In genomic region chr3:160450846-160451245, GRCh38 we compare ENCODE assay signal across 10 cellular contexts. TPM values are rescaled to one million over a fixed set of nuclear protein-coding genes. Genes with fewer than 3 reads are reported as not detected.
A peak's percentile ranks its signal among the peaks of the same experiment; 100 is the strongest.
DNase-seq lines count a peak whose midpoint lies in the region; ATAC-seq, FAIRE-seq and TF ChIP-seq lines count a peak whose summit lies in the region.
"Had no signal": no experiment of that assay in that cellular context is flagged by ENCODE, and none has a peak within 500 bp of the region (broad histone marks: within the 10 kb centered on the region; RNA-seq: fewer than 3 reads in every experiment).

No MANE protein-coding gene starts in this region.

- H3K9ac ChIP-seq in HUES48 (ENCODE audit: low read depth, low read length) (peak overlapping the region; percentile 95), HepG2 (ENCODE audit: insufficient read depth, low read depth, low read length) (no peak overlapping the region)

- H4K20me1 ChIP-seq in HepG2 (ENCODE audit: insufficient read depth, low read length): no peaks in the 10 kb centered on the region

- CTCF ChIA-PET in BJ (lab: Yijun Ruan, JAX) (interaction anchor here (0.6 to 2.5 kb wide), 9 partner anchors 9 to 587 kb away, joined by 3 to 12 read pairs (median 4); no protein-coding TSS in a partner anchor), HepG2 (lab: Yijun Ruan, JAX; ENCODE audit: low intra/inter-chr PET ratio, low total read pairs) (no interaction called here)

- H3K79me2 ChIP-seq in HepG2 (ENCODE audit: insufficient read depth, low read length): no peaks in the 10 kb centered on the region

- H3K4me1 ChIP-seq in HUES48 (ENCODE audit: control insufficient read depth, insufficient read depth, low read length): peaks cover 14% of the 10 kb centered on the region
- peaks cover 9% of the 10 kb centered on the region for H3K4me1 ChIP-seq in mesodermal cell (ENCODE audit: control insufficient read depth, insufficient read depth, low read length, poor library complexity, severe bottlenecking)
- 0 out of 2 replicates have a peak, but pooled peaks cover 11% of the 10 kb centered on the region for H3K4me1 ChIP-seq in HepG2 (ENCODE audit: insufficient read depth, low read length)
- no peaks in the 10 kb centered on the region for H3K4me1 ChIP-seq in uterus

- TF ChIP-seq EP300 in HepG2 (IDR thresholded peaks at IDR 0.05; ENCODE audit: low read depth in 2 of 2, low read length in 2 of 2) (no peak), HepG2 (CRISPR knock-in tag; IDR thresholded peaks at IDR 0.05; ENCODE audit: borderline replicate concordance) (no peak)

- H3K36me3 ChIP-seq in BJ (ENCODE audit: control insufficient read depth, insufficient read depth, low read length) (peaks cover 2% of the 10 kb centered on the region; the same call in 1 of the 2 replicates), HUES48 (ENCODE audit: control insufficient read depth, insufficient read depth, low read length) (peaks cover 23% of the 10 kb centered on the region), mesodermal cell (ENCODE audit: control insufficient read depth, insufficient read depth, low read length) (peaks cover 9% of the 10 kb centered on the region), HepG2 (replicated peaks in 1 of 2; ENCODE audit: control insufficient read depth in 1 of 2, insufficient read depth in 2 of 2, low read length in 2 of 2) (no peaks in the 10 kb centered on the region), uterus (no peaks in the 10 kb centered on the region)

- H3K27me3 ChIP-seq in BJ (ENCODE audit: control insufficient read depth, insufficient read depth, low read length) (no peaks in the 10 kb centered on the region), HUES48 (ENCODE audit: control insufficient read depth, insufficient read depth, low read length) (no peaks in the 10 kb centered on the region), HepG2 (ENCODE audit: control insufficient read depth in 1 of 2, insufficient read depth in 2 of 2, low read length in 2 of 2) (no peaks in the 10 kb centered on the region; a peak in 2 of 5 replicates), uterus (no peaks in the 10 kb centered on the region)

- H3K4me3 ChIP-seq in BJ (ENCODE audit: low read depth, low read length) (no peak overlapping the region), HUES48 (ENCODE audit: low read depth, low read length) (peak overlapping the region; percentile 98), astrocyte of the spinal cord (ENCODE audit: low read depth, low read length) (no peak overlapping the region), mesodermal cell (ENCODE audit: extremely low read depth, insufficient read depth, low read length, poor library complexity, severe bottlenecking) (peak overlapping the region; percentile 84), HepG2 (replicated peaks in 1 of 3; ENCODE audit: insufficient read depth in 1 of 3, low read depth in 2 of 3, low read length in 3 of 3) (no peak overlapping the region), uterus (no peak overlapping the region)

- no peak for FAIRE-seq in HepG2 (lab: Jason Lieb, UNC)

- TF ChIP-seq CTCF in BJ (IDR thresholded peaks at IDR 0.05; ENCODE audit: insufficient read depth, low read depth, low read length) (peak; percentile 33; the same call in 1 of the 2 replicates), astrocyte of the spinal cord (IDR thresholded peaks at IDR 0.05; ENCODE audit: low read depth, low read length) (no peak), HepG2 (CRISPR knock-in tag; IDR thresholded peaks at IDR 0.05) (no peak), uterus (IDR thresholded peaks at IDR 0.05) (no peak)

- TF ChIP-seq POLR2A in HepG2 (IDR thresholded peaks at IDR 0.05; ENCODE audit: insufficient read depth in 1 of 2, low read depth in 2 of 2, low read length in 2 of 2) (no peak), uterus (IDR thresholded peaks at IDR 0.05) (no peak)

- in situ Hi-C loops in astrocyte of the spinal cord (cut with HindIII; ENCODE audit: low sequenced_read_pairs) (no loop called here), HepG2 (cut with HindIII; ENCODE audit: extremely low pct_ligation_motif_present, low pct_unique_long_range_greater_than_20kb) (no loop called here)

- ATAC-seq in GM19467 (IDR thresholded peaks at IDR 0.05; ENCODE audit: unreplicated experiment) (no peak), HepG2 (no peak), GM18858 (IDR thresholded peaks at IDR 0.05; ENCODE audit: unreplicated experiment) (no peak)

- H3K27ac ChIP-seq in HUES48 (ENCODE audit: low read depth, low read length): peak overlapping the region; percentile 100
- peak overlapping the region; percentile 94 for H3K27ac ChIP-seq in mesodermal cell (ENCODE audit: low read depth, low read length, severe bottlenecking)
- no peak overlapping the region for H3K27ac ChIP-seq in HepG2 (ENCODE audit: extremely low read length, insufficient read depth, low read length)
- H3K27ac ChIP-seq in uterus: no peak overlapping the region

- H3K4me2 ChIP-seq in HepG2 (ENCODE audit: low read depth, low read length): no peak overlapping the region

- no peak overlapping the region for H2AFZ ChIP-seq in HepG2 (ENCODE audit: low read length)

- intact Hi-C loops in HepG2 (cut with micrococcal nuclease; ENCODE audit: unreplicated experiment) (no loop called here), uterus (cut with DNase I; ENCODE audit: low total_unique reads) (no loop called here)

- DNase-seq in BJ (ENCODE audit: low read depth) (peak; percentile 86), astrocyte of the spinal cord (ENCODE audit: low read depth, low spot score) (peak; percentile 85), HepG2 (ENCODE audit: low spot score) (no peak), uterus (no peak)
- DNase-seq: NCI-H2171; stimulated activated CD4-positive, alpha-beta T cell treated with anti-CD3 and anti-CD28 coated beads, Interleukin-4, amount 100 ng/mL, for 24 hours had no signal

- POLR2A ChIA-PET in BJ (lab: Charles Lee) (interaction anchor here (0.6 to 1.3 kb wide), 3 partner anchors 9 to 24 kb away, joined by 3 to 12 read pairs (median 4); no protein-coding TSS in a partner anchor), HepG2 (lab: Yijun Ruan, JAX) (no interaction called here)

- 80% methylated on average over 1 of the region's 3 CpGs; no CpG with 5 or more reads in 1 of the 2 experiments for WGBS in mesodermal cell (ENCODE audit: insufficient coverage in 2 of 2), 2 experiments
- WGBS in HepG2 (ENCODE audit: low lambda C conversion rate): 68% methylated on average over 3 of the region's 3 CpGs

- no TSS peak for BruUV-seq in HepG2 (replicated peaks; lab: Mats Ljungman, UMichigan)

- H3K9me3 ChIP-seq in HUES48 (ENCODE audit: control insufficient read depth, insufficient read depth, low read length) (no peaks in the 10 kb centered on the region), mesodermal cell (ENCODE audit: control insufficient read depth, low read length) (peaks cover 3% of the 10 kb centered on the region), HepG2 (ENCODE audit: low read length) (no peaks in the 10 kb centered on the region), uterus (no peaks in the 10 kb centered on the region)

- TF ChIP-seq RAD21 in HepG2 (CRISPR knock-in tag; IDR thresholded peaks at IDR 0.05): no peak

RNA-seq across cellular contexts. Expression of gene TRIM59, which starts 1.3 kb away (rescaled TPM):
- polyA plus RNA-seq in BJ (2011; rRNA removed): 10.3 and 17.2 TPM in 2 replicates
- 20.3 and 23.9 TPM in 2 replicates for polyA minus RNA-seq in BJ (2011; rRNA and poly(A)+ RNA removed)
- 29.1 TPM for polyA plus RNA-seq in mesodermal cell (2013, experiment 1 of 2)
- 34.0 TPM for polyA plus RNA-seq in mesodermal cell (2013, experiment 2 of 2)
- total RNA-seq in HepG2 (2016; rRNA removed; fragmentation: Illumina TruSeq; extraction: Trizol): 3.2 and 4.1 TPM in 2 replicates
- 0.62 and 0.91 TPM in 2 replicates for total RNA-seq in HepG2 (2016; cell fraction: cytosol; rRNA removed; fragmentation: Illumina TruSeq; extraction: Trizol; ENCODE audit: low read depth)
- total RNA-seq in HepG2 (2016; cell fraction: insoluble cytoplasmic fraction; rRNA removed; fragmentation: Illumina TruSeq; extraction: Trizol): 2.5 and 4.0 TPM in 2 replicates
- total RNA-seq in HepG2 (2016; cell fraction: membrane; rRNA removed; fragmentation: Illumina TruSeq; extraction: Trizol): 2.5 and 2.9 TPM in 2 replicates
- total RNA-seq in HepG2 (2016; cell fraction: nucleus; rRNA removed; fragmentation: Illumina TruSeq; extraction: Trizol): 2.6 TPM in 2 replicates
- polyA plus RNA-seq in HepG2 (2011; rRNA removed): 0.91 and 1.3 TPM in 2 replicates
- polyA plus RNA-seq in HepG2 (2011; cell fraction: cytosol; rRNA removed): 0.40 and 0.79 TPM in 2 replicates
- polyA plus RNA-seq in HepG2 (2011; cell fraction: nucleus; rRNA removed): 0.48 and 0.62 TPM in 2 replicates
- 0.97 and 1.5 TPM in 2 replicates for polyA plus RNA-seq in HepG2 (2012)
- polyA plus RNA-seq in HepG2 (2016; cell fraction: cytosol; fragmentation: Illumina TruSeq; extraction: Trizol; ENCODE audit: low read depth): 0.18 and 0.19 TPM in 2 replicates
- polyA plus RNA-seq in HepG2 (2016; cell fraction: insoluble cytoplasmic fraction; fragmentation: Illumina TruSeq; extraction: Trizol; ENCODE audit: low read depth): 1.6 TPM in 2 replicates
- 0.60 and 0.63 TPM in 2 replicates for polyA plus RNA-seq in HepG2 (2016; cell fraction: membrane; fragmentation: Illumina TruSeq; extraction: Trizol; ENCODE audit: low read depth)
- polyA plus RNA-seq in HepG2 (2016; cell fraction: nucleus; fragmentation: Illumina TruSeq; extraction: Trizol; ENCODE audit: insufficient read depth, low read depth): 2.7 and 2.9 TPM in 2 replicates
- 0.92 and 2.9 TPM in 2 replicates for polyA minus RNA-seq in HepG2 (2011; rRNA and poly(A)+ RNA removed; ENCODE audit: low replicate concordance)
- polyA minus RNA-seq in HepG2 (2011; cell fraction: cytosol; rRNA and poly(A)+ RNA removed): 1.6 TPM in 2 replicates
- 2.1 and 3.1 TPM in 2 replicates for polyA minus RNA-seq in HepG2 (2011; cell fraction: nucleus; rRNA and poly(A)+ RNA removed)
- 10 to 100 TPM in 1 of 4 donors, 1 to 10 TPM in 2, not detected in 1; 1.0 to 42.9 (median 5.1) TPM for total RNA-seq in uterus

RNA-seq across cellular contexts. Expression of gene SMC4, which starts 51.4 kb away (rescaled TPM):
- polyA plus RNA-seq in BJ (2011; rRNA removed) (26.1 and 41.5 TPM in 2 replicates), HepG2 (2011; rRNA removed) (11.3 and 19.2 TPM in 2 replicates)
- 10.3 and 18.3 TPM in 2 replicates for polyA minus RNA-seq in BJ (2011; rRNA and poly(A)+ RNA removed)
- 112 TPM for polyA plus RNA-seq in mesodermal cell (2013, experiment 1 of 2)
- polyA plus RNA-seq in mesodermal cell (2013, experiment 2 of 2): 128 TPM
- total RNA-seq in HepG2 (2016; rRNA removed; fragmentation: Illumina TruSeq; extraction: Trizol) (74.3 and 95.5 TPM in 2 replicates), uterus (100 to 1,000 TPM in 2 of 4 donors, 10 to 100 TPM in 2; 11.8 to 119 (median 72.4) TPM)
- total RNA-seq in HepG2 (2016; cell fraction: cytosol; rRNA removed; fragmentation: Illumina TruSeq; extraction: Trizol; ENCODE audit: low read depth): 17.3 and 21.1 TPM in 2 replicates
- total RNA-seq in HepG2 (2016; cell fraction: insoluble cytoplasmic fraction; rRNA removed; fragmentation: Illumina TruSeq; extraction: Trizol): 73.4 and 93.4 TPM in 2 replicates
- 21.8 and 22.6 TPM in 2 replicates for total RNA-seq in HepG2 (2016; cell fraction: membrane; rRNA removed; fragmentation: Illumina TruSeq; extraction: Trizol)
- 146 and 159 TPM in 2 replicates for total RNA-seq in HepG2 (2016; cell fraction: nucleus; rRNA removed; fragmentation: Illumina TruSeq; extraction: Trizol)
- 7.0 and 7.5 TPM in 2 replicates for polyA plus RNA-seq in HepG2 (2011; cell fraction: cytosol; rRNA removed)
- polyA plus RNA-seq in HepG2 (2011; cell fraction: nucleus; rRNA removed): 40.4 and 51.2 TPM in 2 replicates
- 24.6 and 42.3 TPM in 2 replicates for polyA plus RNA-seq in HepG2 (2012)
- polyA plus RNA-seq in HepG2 (2016; cell fraction: cytosol; fragmentation: Illumina TruSeq; extraction: Trizol; ENCODE audit: low read depth): 2.4 and 3.2 TPM in 2 replicates
- 86.5 and 87.7 TPM in 2 replicates for polyA plus RNA-seq in HepG2 (2016; cell fraction: insoluble cytoplasmic fraction; fragmentation: Illumina TruSeq; extraction: Trizol; ENCODE audit: low read depth)
- 7.4 and 11.1 TPM in 2 replicates for polyA plus RNA-seq in HepG2 (2016; cell fraction: membrane; fragmentation: Illumina TruSeq; extraction: Trizol; ENCODE audit: low read depth)
- polyA plus RNA-seq in HepG2 (2016; cell fraction: nucleus; fragmentation: Illumina TruSeq; extraction: Trizol; ENCODE audit: insufficient read depth, low read depth): 234 and 235 TPM in 2 replicates
- polyA minus RNA-seq in HepG2 (2011; rRNA and poly(A)+ RNA removed; ENCODE audit: low replicate concordance): 13.1 and 61.1 TPM in 2 replicates
- polyA minus RNA-seq in HepG2 (2011; cell fraction: cytosol; rRNA and poly(A)+ RNA removed): 8.1 and 11.8 TPM in 2 replicates
- polyA minus RNA-seq in HepG2 (2011; cell fraction: nucleus; rRNA and poly(A)+ RNA removed): 124 and 194 TPM in 2 replicates

RNA-seq across cellular contexts. Expression of gene IFT80, which starts 51.8 kb away (rescaled TPM):
- polyA plus RNA-seq in BJ (2011; rRNA removed) (10.4 and 20.6 TPM in 2 replicates), HepG2 (2011; rRNA removed) (8.6 and 11.4 TPM in 2 replicates)
- 6.6 and 9.7 TPM in 2 replicates for polyA minus RNA-seq in BJ (2011; rRNA and poly(A)+ RNA removed)
- polyA plus RNA-seq in mesodermal cell (2013, experiment 1 of 2): 32.7 TPM
- polyA plus RNA-seq in mesodermal cell (2013, experiment 2 of 2): 41.4 TPM
- total RNA-seq in HepG2 (2016; rRNA removed; fragmentation: Illumina TruSeq; extraction: Trizol) (15.7 and 21.4 TPM in 2 replicates), uterus (100 to 1,000 TPM in 1 of 4 donors, 10 to 100 TPM in 2, 1 to 10 TPM in 1; 8.8 to 129 (median 20.9) TPM)
- 13.2 and 13.4 TPM in 2 replicates for total RNA-seq in HepG2 (2016; cell fraction: cytosol; rRNA removed; fragmentation: Illumina TruSeq; extraction: Trizol; ENCODE audit: low read depth)
- total RNA-seq in HepG2 (2016; cell fraction: insoluble cytoplasmic fraction; rRNA removed; fragmentation: Illumina TruSeq; extraction: Trizol): 18.4 and 19.8 TPM in 2 replicates
- 11.8 and 13.7 TPM in 2 replicates for total RNA-seq in HepG2 (2016; cell fraction: membrane; rRNA removed; fragmentation: Illumina TruSeq; extraction: Trizol)
- total RNA-seq in HepG2 (2016; cell fraction: nucleus; rRNA removed; fragmentation: Illumina TruSeq; extraction: Trizol): 23.1 and 27.3 TPM in 2 replicates
- polyA plus RNA-seq in HepG2 (2011; cell fraction: cytosol; rRNA removed): 2.1 and 3.8 TPM in 2 replicates
- polyA plus RNA-seq in HepG2 (2011; cell fraction: nucleus; rRNA removed): 14.1 and 16.0 TPM in 2 replicates
- polyA plus RNA-seq in HepG2 (2012): 9.9 and 12.0 TPM in 2 replicates
- 0.86 and 0.87 TPM in 2 replicates for polyA plus RNA-seq in HepG2 (2016; cell fraction: cytosol; fragmentation: Illumina TruSeq; extraction: Trizol; ENCODE audit: low read depth)
- polyA plus RNA-seq in HepG2 (2016; cell fraction: insoluble cytoplasmic fraction; fragmentation: Illumina TruSeq; extraction: Trizol; ENCODE audit: low read depth): 11.9 and 14.1 TPM in 2 replicates
- 3.3 and 3.9 TPM in 2 replicates for polyA plus RNA-seq in HepG2 (2016; cell fraction: membrane; fragmentation: Illumina TruSeq; extraction: Trizol; ENCODE audit: low read depth)
- polyA plus RNA-seq in HepG2 (2016; cell fraction: nucleus; fragmentation: Illumina TruSeq; extraction: Trizol; ENCODE audit: insufficient read depth, low read depth): 45.6 and 47.5 TPM in 2 replicates
- polyA minus RNA-seq in HepG2 (2011; rRNA and poly(A)+ RNA removed; ENCODE audit: low replicate concordance): 3.5 and 7.7 TPM in 2 replicates
- 11.2 and 11.4 TPM in 2 replicates for polyA minus RNA-seq in HepG2 (2011; cell fraction: cytosol; rRNA and poly(A)+ RNA removed)
- polyA minus RNA-seq in HepG2 (2011; cell fraction: nucleus; rRNA and poly(A)+ RNA removed): 32.2 and 33.3 TPM in 2 replicates

Comparison
In these comparisons a context has a peak if more than half of its experiments do, and no peak if none do; other contexts are left out.
1. DNase-seq: peak in BJ (single experiment) and astrocyte of the spinal cord (single experiment); none in HepG2 (single experiment) and uterus (0 of 2).
2. H3K4me3 ChIP-seq: peak in HUES48 (single experiment) and mesodermal cell (single experiment); none in BJ (single experiment), astrocyte of the spinal cord (single experiment), HepG2 (0 of 3) and uterus (0 of 2).
3. H3K27ac ChIP-seq: peak in HUES48 (single experiment) and mesodermal cell (single experiment); none in HepG2 (single experiment) and uterus (0 of 2).